1 cellular context compared by ENCODE assay signal in genomic region chr5:150317048-150318003, GRCh38.
TF ChIP-seq lines count a peak whose summit lies in the region.

No MANE protein-coding gene starts in this region.

TF ChIP-seq in HepG2, 621 proteins besides CTCF, POLR2A, EP300 and RAD21 (continued from another document and continues in another):
- TF ChIP-seq LRRFIP1 (CRISPR knock-in tag; conservative IDR thresholded peaks at IDR 0.05), result no peak
- no peak for TF ChIP-seq ZBTB42 (CRISPR knock-in tag; IDR thresholded peaks at IDR 0.05)
- TF ChIP-seq SALL1 (CRISPR knock-in tag; IDR thresholded peaks at IDR 0.05), result peak; percentile 64; the same call in 1 of the 2 replicates
- 0 out of 2 replicates have a peak, but pooled peaks have one; percentile 55 for TF ChIP-seq REPIN1 (CRISPR knock-in tag; IDR thresholded peaks at IDR 0.05; ENCODE audit: borderline replicate concordance, low read depth)
- no peak for TF ChIP-seq ZNF142 (CRISPR knock-in tag; IDR thresholded peaks at IDR 0.05)
- TF ChIP-seq ZNF512B (CRISPR knock-in tag; IDR thresholded peaks at IDR 0.05; ENCODE audit: borderline replicate concordance), result no peak
- no peak for TF ChIP-seq ZNF709 (CRISPR knock-in tag; IDR thresholded peaks at IDR 0.05)
- peak; percentile 87 for TF ChIP-seq NR2F6 (IDR thresholded peaks at IDR 0.05)
- TF ChIP-seq NR2F6 (CRISPR knock-in tag; IDR thresholded peaks at IDR 0.05), result peak; percentile 87
- peak; percentile 65; the same call in 1 of the 2 replicates for TF ChIP-seq HNRNPL (IDR thresholded peaks at IDR 0.05; ENCODE audit: low read depth, low read length)
- peak; percentile 86 to 89 for TF ChIP-seq NR2F1 (CRISPR knock-in tag; IDR thresholded peaks at IDR 0.05)
- TF ChIP-seq ZNF12 (CRISPR knock-in tag; IDR thresholded peaks at IDR 0.05), result 0 out of 2 replicates have a peak, but pooled peaks have one; percentile 29
- no peak for TF ChIP-seq SP2 (CRISPR knock-in tag; IDR thresholded peaks at IDR 0.05)
- peak; percentile 31; the same call in 1 of the 2 replicates for TF ChIP-seq MYC (CRISPR knock-in tag; IDR thresholded peaks at IDR 0.05; ENCODE audit: borderline replicate concordance)
- TF ChIP-seq ZGPAT (CRISPR knock-in tag; IDR thresholded peaks at IDR 0.05), result peak; percentile 51
- TF ChIP-seq FOXO1 (CRISPR knock-in tag; IDR thresholded peaks at IDR 0.05), result peak; percentile 20; the same call in 1 of the 2 replicates
- no peak for TF ChIP-seq MAF1 (CRISPR knock-in tag; IDR thresholded peaks at IDR 0.05; ENCODE audit: borderline replicate concordance)
- no peak for TF ChIP-seq ZNF225 (CRISPR knock-in tag; IDR thresholded peaks at IDR 0.05)
- peak; percentile 85 for TF ChIP-seq RARA (CRISPR knock-in tag; IDR thresholded peaks at IDR 0.05)
- no peak for TF ChIP-seq TBL1XR1 (IDR thresholded peaks at IDR 0.05; ENCODE audit: borderline replicate concordance, low read length, partially characterized antibody)
- peak; percentile 56; the same call in 1 of the 2 replicates for TF ChIP-seq FOXA3 (CRISPR knock-in tag; IDR thresholded peaks at IDR 0.05)
- no peak for TF ChIP-seq ZNF564 (CRISPR knock-in tag; IDR thresholded peaks at IDR 0.05)
- TF ChIP-seq SKI (IDR thresholded peaks at IDR 0.05; ENCODE audit: partially characterized antibody), result peak; percentile 38
- no peak for TF ChIP-seq TOPORS (CRISPR knock-in tag; IDR thresholded peaks at IDR 0.05)
- peak; percentile 60; the same call in 1 of the 2 replicates for TF ChIP-seq HOMEZ (CRISPR knock-in tag; IDR thresholded peaks at IDR 0.05; ENCODE audit: low read depth)
- TF ChIP-seq HMG20B (CRISPR knock-in tag; conservative IDR thresholded peaks at IDR 0.05), result no peak
- peak; percentile 46 for TF ChIP-seq PAXIP1 (CRISPR knock-in tag; conservative IDR thresholded peaks at IDR 0.05)
- TF ChIP-seq ZBTB7A (CRISPR knock-in tag; IDR thresholded peaks at IDR 0.05), result peak; percentile 85; the same call in 1 of the 2 replicates
- TF ChIP-seq ZNF747 (CRISPR knock-in tag; IDR thresholded peaks at IDR 0.05; ENCODE audit: borderline replicate concordance), result no peak
- peak; percentile 32 for TF ChIP-seq YY1 (IDR thresholded peaks at IDR 0.05; ENCODE audit: insufficient read depth, insufficient replicate concordance, low read depth, low read length)
- no peak for TF ChIP-seq ZNF691 (CRISPR knock-in tag; IDR thresholded peaks at IDR 0.05; ENCODE audit: borderline replicate concordance, low read depth)
- peak; percentile 62; the same call in 1 of the 2 replicates for TF ChIP-seq CSRNP1 (CRISPR knock-in tag; IDR thresholded peaks at IDR 0.05)
- TF ChIP-seq TEAD3 (CRISPR knock-in tag; optimal IDR thresholded peaks at IDR 0.05; ENCODE audit: borderline replicate concordance), result peak; percentile 75
- TF ChIP-seq ZNF570 (CRISPR knock-in tag; IDR thresholded peaks at IDR 0.05; ENCODE audit: borderline replicate concordance), result no peak
- TF ChIP-seq MXD4 (CRISPR knock-in tag; IDR thresholded peaks at IDR 0.05), result no peak
- TF ChIP-seq ATF4 (CRISPR knock-in tag; IDR thresholded peaks at IDR 0.05), result 0 out of 4 replicates have a peak, but pooled peaks of 1 of the 2 experiments have one; percentile 34
- TF ChIP-seq HCFC1 (IDR thresholded peaks at IDR 0.05; ENCODE audit: low read depth, low read length), result no peak
- no peak for TF ChIP-seq POLR2AphosphoS5 (IDR thresholded peaks at IDR 0.05; ENCODE audit: low read depth, low read length)
- TF ChIP-seq ZC3H13 (CRISPR knock-in tag; IDR thresholded peaks at IDR 0.05), result no peak
